Comparison of ENCODE assay signal across 7 cellular contexts in the genomic region with DNA sequence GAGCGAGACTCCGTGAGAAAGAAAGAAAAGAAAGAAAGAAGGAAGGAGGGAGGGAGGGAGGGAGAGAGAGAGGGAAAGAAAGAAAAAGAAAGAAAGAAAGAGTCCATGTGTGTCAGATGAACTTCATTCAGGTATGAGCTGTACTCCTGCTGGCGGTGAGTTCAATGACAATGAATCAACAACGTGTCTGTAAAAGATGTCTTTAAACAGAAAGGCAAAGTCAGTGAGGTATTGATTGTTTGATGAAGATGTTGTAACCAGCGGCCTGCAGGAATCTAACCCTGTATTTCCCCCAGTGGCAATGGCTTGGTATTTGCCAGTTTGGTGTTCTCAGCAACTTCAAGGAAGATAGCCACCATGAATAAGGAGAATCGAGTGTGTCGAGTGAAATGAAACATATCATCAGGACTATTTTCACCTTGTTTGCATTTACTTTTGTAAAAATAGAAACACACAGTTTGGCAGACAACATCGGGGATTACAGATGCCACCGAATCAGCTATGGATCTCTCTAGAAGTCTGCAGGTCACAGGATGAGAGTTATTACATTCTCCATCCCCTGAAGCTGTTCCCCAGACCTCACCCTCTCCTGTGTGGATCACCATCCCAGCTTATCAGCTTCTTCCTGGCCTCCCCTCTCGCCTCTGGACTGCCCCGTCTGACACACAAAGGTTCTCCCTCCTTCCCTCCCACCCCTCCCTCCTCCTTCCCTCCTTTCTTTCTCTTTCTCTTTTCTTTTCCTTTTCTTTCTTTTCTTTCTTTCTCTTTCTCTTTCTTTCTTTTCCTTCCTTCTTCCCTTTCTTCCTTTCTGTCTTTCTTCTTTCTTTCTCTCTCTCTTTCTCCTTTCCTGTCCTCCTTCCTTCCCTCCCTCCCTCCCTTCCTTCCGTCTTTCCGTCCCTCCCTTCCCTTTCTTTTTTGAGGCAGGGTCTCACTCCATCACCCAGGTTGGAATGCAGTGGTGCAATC.
A peak's percentile ranks its signal among the peaks of the same experiment; 100 is the strongest.
DNase-seq lines count a peak whose midpoint lies in the region; TF ChIP-seq lines count a peak whose summit lies in the region.
"Had no signal": no experiment of that assay in that cellular context is flagged by ENCODE, and none has a peak within 500 bp of the region (broad histone marks: within the 10 kb centered on the region; RNA-seq: fewer than 3 reads in every experiment).

No MANE protein-coding gene starts in this region.

- H3K27ac ChIP-seq in BLaER1 treated with 17β-estradiol and CSF1 and Interleukin-3, amounts not matched to agents 10 nM and 100 nM: no peak overlapping the region
- H3K27ac ChIP-seq: upper lobe of left lung had no signal

- no peaks in the 10 kb centered on the region for H3K36me3 ChIP-seq in BLaER1 treated with 17β-estradiol and CSF1 and Interleukin-3, amounts not matched to agents 10 nM and 100 nM
- H3K36me3 ChIP-seq: upper lobe of left lung had no signal

- no peak for TF ChIP-seq CTCF in choroid plexus epithelial cell (conservative IDR thresholded peaks at IDR 0.05; ENCODE audit: low read depth, low read length)

- no peaks in the 10 kb centered on the region for H3K27me3 ChIP-seq in BLaER1 treated with 17β-estradiol and CSF1 and Interleukin-3, amounts not matched to agents 10 nM and 100 nM
- H3K27me3 ChIP-seq: upper lobe of left lung had no signal

- no peak overlapping the region for H3K4me3 ChIP-seq in BLaER1 treated with 17β-estradiol and CSF1 and Interleukin-3, amounts not matched to agents 10 nM and 100 nM
- no peak overlapping the region for H3K4me3 ChIP-seq in choroid plexus epithelial cell (ENCODE audit: low read depth, low read length)
- H3K4me3 ChIP-seq: upper lobe of left lung had no signal

- no peaks in the 10 kb centered on the region for H4K20me1 ChIP-seq in BLaER1 treated with 17β-estradiol and CSF1 and Interleukin-3, amounts not matched to agents 10 nM and 100 nM

- H3K9me3 ChIP-seq in BLaER1 treated with 17β-estradiol and CSF1 and Interleukin-3, amounts not matched to agents 10 nM and 100 nM (replicated peaks in 1 of 11): no peaks in the 10 kb centered on the region
- H3K9me3 ChIP-seq: upper lobe of left lung had no signal

- H3K4me2 ChIP-seq in BLaER1 treated with 17β-estradiol and CSF1 and Interleukin-3, amounts not matched to agents 10 nM and 100 nM: peak overlapping the region in 9 of 11 experiments; percentile 30 to 60 (median 40); a peak in 18 of 22 replicates

- DNase-seq in choroid plexus epithelial cell (ENCODE audit: low read depth) (peak; percentile 9), SHP77 (lab: John Stamatoyannopoulos, UW) (no peak), RKO (ENCODE audit: low spot score) (no peak)
- DNase-seq: NCI-H1105 treated with DMSO at 0.1 percent for 48 hours, NCI-H524 treated with DMSO at 0.1 percent for 48 hours, upper lobe of left lung had no signal

- H3K9ac ChIP-seq in BLaER1 treated with 17β-estradiol and CSF1 and Interleukin-3, amounts not matched to agents 10 nM and 100 nM: no peak overlapping the region; a peak in 2 of 22 replicates

- H3K4me1 ChIP-seq in BLaER1 treated with 17β-estradiol and CSF1 and Interleukin-3, amounts not matched to agents 10 nM and 100 nM: peaks cover 38 to 55% (median 50%) of the 10 kb centered on the region in 10 experiments
